In genomic region chr12:58920102-58920955, GRCh38 we compare ENCODE assay signal across 8 cellular contexts. TPM values are rescaled to one million over a fixed set of nuclear protein-coding genes. Genes with fewer than 3 reads are reported as not detected.
A peak's percentile ranks its signal among the peaks of the same experiment; 100 is the strongest.
DNase-seq lines count a peak whose midpoint lies in the region; ATAC-seq and TF ChIP-seq lines count a peak whose summit lies in the region.

A gene with protein sequence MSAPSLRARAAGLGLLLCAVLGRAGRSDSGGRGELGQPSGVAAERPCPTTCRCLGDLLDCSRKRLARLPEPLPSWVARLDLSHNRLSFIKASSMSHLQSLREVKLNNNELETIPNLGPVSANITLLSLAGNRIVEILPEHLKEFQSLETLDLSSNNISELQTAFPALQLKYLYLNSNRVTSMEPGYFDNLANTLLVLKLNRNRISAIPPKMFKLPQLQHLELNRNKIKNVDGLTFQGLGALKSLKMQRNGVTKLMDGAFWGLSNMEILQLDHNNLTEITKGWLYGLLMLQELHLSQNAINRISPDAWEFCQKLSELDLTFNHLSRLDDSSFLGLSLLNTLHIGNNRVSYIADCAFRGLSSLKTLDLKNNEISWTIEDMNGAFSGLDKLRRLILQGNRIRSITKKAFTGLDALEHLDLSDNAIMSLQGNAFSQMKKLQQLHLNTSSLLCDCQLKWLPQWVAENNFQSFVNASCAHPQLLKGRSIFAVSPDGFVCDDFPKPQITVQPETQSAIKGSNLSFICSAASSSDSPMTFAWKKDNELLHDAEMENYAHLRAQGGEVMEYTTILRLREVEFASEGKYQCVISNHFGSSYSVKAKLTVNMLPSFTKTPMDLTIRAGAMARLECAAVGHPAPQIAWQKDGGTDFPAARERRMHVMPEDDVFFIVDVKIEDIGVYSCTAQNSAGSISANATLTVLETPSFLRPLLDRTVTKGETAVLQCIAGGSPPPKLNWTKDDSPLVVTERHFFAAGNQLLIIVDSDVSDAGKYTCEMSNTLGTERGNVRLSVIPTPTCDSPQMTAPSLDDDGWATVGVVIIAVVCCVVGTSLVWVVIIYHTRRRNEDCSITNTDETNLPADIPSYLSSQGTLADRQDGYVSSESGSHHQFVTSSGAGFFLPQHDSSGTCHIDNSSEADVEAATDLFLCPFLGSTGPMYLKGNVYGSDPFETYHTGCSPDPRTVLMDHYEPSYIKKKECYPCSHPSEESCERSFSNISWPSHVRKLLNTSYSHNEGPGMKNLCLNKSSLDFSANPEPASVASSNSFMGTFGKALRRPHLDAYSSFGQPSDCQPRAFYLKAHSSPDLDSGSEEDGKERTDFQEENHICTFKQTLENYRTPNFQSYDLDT (minus strand): TSS chr12:58920504. CDS start chr12:58920235, 269 bp downstream.

- TF ChIP-seq POLR2A in heart left ventricle (IDR thresholded peaks at IDR 0.05) (peak in 1 of 2 donors; percentile 25), ovary (IDR thresholded peaks at IDR 0.05) (no peak)

- WGBS in heart left ventricle, 4 donors = 0 to 1% (median 0%) methylated on average over 11 to 80 of the region's 80 CpGs
- WGBS in ovary, 3 donors = 0 to 1% (median 0%) methylated on average over 60 to 80 of the region's 80 CpGs

- peaks cover 0 to 38% (median 16%) of the 10 kb centered on the region in 12 donors for H3K4me1 ChIP-seq in heart left ventricle
- H3K4me1 ChIP-seq in ovary (ENCODE audit: insufficient read depth) = no peaks in the 10 kb centered on the region

- ATAC-seq in GM19023 (IDR thresholded peaks at IDR 0.05; ENCODE audit: unreplicated experiment) = peak; percentile 92
- ATAC-seq in HG03103 (IDR thresholded peaks at IDR 0.05; ENCODE audit: low read depth, unreplicated experiment) = peak; percentile 81
- peak; percentile 91 to 96 (median 96) for ATAC-seq in heart left ventricle

- H3K9me3 ChIP-seq in heart left ventricle (no peaks in the 10 kb centered on the region), ovary (no peaks in the 10 kb centered on the region)

- TF ChIP-seq CTCF in heart left ventricle (IDR thresholded peaks at IDR 0.05) (peak in 4 of 12 donors; percentile 7 to 13 (median 10)), ovary (IDR thresholded peaks at IDR 0.05) (peak in 1 of 3 donors; percentile 36)

- TF ChIP-seq EP300 in ovary (IDR thresholded peaks at IDR 0.05) = no peak

- H3K4me3 ChIP-seq in heart left ventricle (peak within 1 kb of the TSS; percentile 67 to 93 (median 88)), ovary (peak within 1 kb of the TSS; percentile 85)

- H3K27ac ChIP-seq in heart left ventricle = peak within 1 kb of the TSS; percentile 74 to 96 (median 93)
- peak within 1 kb of the TSS; percentile 98 to 99 for H3K27ac ChIP-seq in ovary

- H3K27me3 ChIP-seq in heart left ventricle (no peaks in the 10 kb centered on the region), ovary (no peaks in the 10 kb centered on the region)

- peak in 13 of 14 donors; percentile 22 to 94 (median 71) for DNase-seq in C1 segment of cervical spinal cord (lab: John Stamatoyannopoulos, UW)
- DNase-seq in NCI-H460 (ENCODE audit: extremely low read depth, low read depth) = peak; percentile 75
- peak in 55 of 56 donors; percentile 13 to 88 (median 73) for DNase-seq in amygdala (lab: John Stamatoyannopoulos, UW)
- DNase-seq in heart left ventricle = peak; percentile 89 to 94 (median 91)
- peak; percentile 92 to 95 (median 93) for DNase-seq in ovary
- DNase-seq in activated gamma-delta T cell treated with Interleukin-2 at 50 U/mL for 16 hours = no peak

- H3K36me3 ChIP-seq in heart left ventricle (no peaks in the 10 kb centered on the region), ovary (no peaks in the 10 kb centered on the region)

- intact Hi-C loops in heart left ventricle (cut with DNase I) (loop anchor here in 2 of 10 donors (10.0 kb wide), 2 partner anchors 164 to 936 kb away; no protein-coding TSS in a partner anchor), ovary (cut with DNase I) (no loop called here)

RNA-seq across cellular contexts. Expression of the gene that starts here (rescaled TPM):
- 8.7 and 13.0 TPM in 2 replicates for total RNA-seq in NCI-H460 (2014; rRNA removed; shearing (Covaris generic))
- polyA plus RNA-seq in NCI-H460 (2014; cell fraction: nucleus; rRNA removed) = 20.9 and 27.5 TPM in 2 replicates
- total RNA-seq in heart left ventricle (1 to 10 TPM; 3.7 to 8.9 (median 4.7) TPM), ovary (10 to 100 TPM; 25.2 to 59.4 (median 30.6) TPM)
- polyA plus RNA-seq in heart left ventricle (1 to 10 TPM; 1.8 to 2.1 TPM), ovary (10 to 100 TPM; 23.4 to 26.3 TPM)

Comparison
In these comparisons a context has a peak if more than half of its experiments do, and no peak if none do; other contexts are left out.
1. RNA of the gene that starts here (polyA plus RNA-seq): 23.4 to 26.3 TPM in ovary; 1.8 to 2.1 TPM in heart left ventricle; every median in the first group is over 4 times any median in the second.
2. Peak in every context shown above with its lines, with median percentiles within 50 percentile points of each other: ATAC-seq.